ENCODE assay signal across 9 cellular contexts in genomic region chr4:113636877-113637276, GRCh38.
A peak's percentile ranks its signal among the peaks of the same experiment; 100 is the strongest.
DNase-seq lines count a peak whose midpoint lies in the region; ATAC-seq and TF ChIP-seq lines count a peak whose summit lies in the region.
"Had no signal": no experiment of that assay in that cellular context is flagged by ENCODE, and none has a peak within 500 bp of the region (broad histone marks: within the 10 kb centered on the region; RNA-seq: fewer than 3 reads in every experiment).

No MANE protein-coding gene starts in this region.

- peak overlapping the region; percentile 39 for H3K4me3 Mint-ChIP-seq in CD4-positive, alpha-beta T cell
- H3K4me3 Mint-ChIP-seq in HFFc6 (peak overlapping the region; percentile 29; the same call in 1 of the 2 replicates), chondrocyte (ENCODE audit: unreplicated experiment) (no peak overlapping the region)
- H3K4me3 Mint-ChIP-seq: dendritic cell treated with granulocyte-macrophage colony-stimulating factor and Interleukin-4, amounts not matched to agents 40 ng/mL and 50 ng/mL, for 4 days had no signal

- POLR2A ChIA-PET in CD4-positive, alpha-beta T cell (lab: Charles Lee) = interaction anchor here (0.5 to 1.9 kb wide), 9 partner anchors 10 to 263 kb away, joined by 3 to 7 read pairs (median 4); no protein-coding TSS in a partner anchor

- no peaks in the 10 kb centered on the region for H3K9me3 Mint-ChIP-seq in CD4-positive, alpha-beta T cell
- H3K9me3 Mint-ChIP-seq in HFFc6 (no peaks in the 10 kb centered on the region), chondrocyte (ENCODE audit: low read depth) (peaks cover 2% of the 10 kb centered on the region)
- H3K9me3 Mint-ChIP-seq: dendritic cell treated with granulocyte-macrophage colony-stimulating factor and Interleukin-4, amounts not matched to agents 40 ng/mL and 50 ng/mL, for 4 days had no signal

- ATAC-seq in CD4-positive, alpha-beta T cell (ENCODE audit: poor library complexity) = peak; percentile 79
- peak; percentile 49; the same call in 2 of the 3 replicates for ATAC-seq in RWPE2 (ENCODE audit: low read depth)

- peaks cover 53% of the 10 kb centered on the region for H3K4me1 Mint-ChIP-seq in CD4-positive, alpha-beta T cell (ENCODE audit: low read depth)
- H3K4me1 Mint-ChIP-seq in HFFc6 (ENCODE audit: low read depth) = peaks cover 68% of the 10 kb centered on the region
- H3K4me1 Mint-ChIP-seq in chondrocyte (ENCODE audit: low read depth) = peaks cover 65% of the 10 kb centered on the region

- no peaks in the 10 kb centered on the region for H3K27me3 ChIP-seq in CD4-positive, alpha-beta T cell (ENCODE audit: control insufficient read depth, insufficient read depth, low read length)
- H3K27me3 ChIP-seq in RWPE2 (ENCODE audit: insufficient read depth, poor library complexity, severe bottlenecking) (no peaks in the 10 kb centered on the region), thymus (ENCODE audit: control insufficient read depth, insufficient read depth) (no peaks in the 10 kb centered on the region)

- peak in 5 of 10 experiments; percentile 2 to 9 (median 4) for DNase-seq in CD4-positive, alpha-beta T cell
- DNase-seq in HFFc6 (peak; percentile 19), RWPE2 (ENCODE audit: low spot score) (no peak), chondrocyte (ENCODE audit: low spot score) (no peak), NK-92 (lab: John Stamatoyannopoulos, UW; ENCODE audit: unreplicated experiment) (no peak), retina (no peak), NCI-H2029 (lab: John Stamatoyannopoulos, UW) (no peak)

- H3K27ac ChIP-seq in CD4-positive, alpha-beta T cell (ENCODE audit: low read depth, low read length) = no peak overlapping the region
- H3K27ac ChIP-seq in RWPE2 (ENCODE audit: poor library complexity, severe bottlenecking) (no peak overlapping the region), thymus (ENCODE audit: low read depth) (peak overlapping the region; percentile 67)

- no peak overlapping the region for H3K4me3 ChIP-seq in RWPE2 (ENCODE audit: severe bottlenecking)
- H3K4me3 ChIP-seq in thymus (ENCODE audit: low read length) = no peak overlapping the region

- no peaks in the 10 kb centered on the region for H3K27me3 Mint-ChIP-seq in CD4-positive, alpha-beta T cell
- H3K27me3 Mint-ChIP-seq in HFFc6 (ENCODE audit: insufficient read depth) (peaks cover 2% of the 10 kb centered on the region; the same call in 1 of the 2 replicates), chondrocyte (ENCODE audit: low read depth) (no peaks in the 10 kb centered on the region)
- H3K27me3 Mint-ChIP-seq: dendritic cell treated with granulocyte-macrophage colony-stimulating factor and Interleukin-4, amounts not matched to agents 40 ng/mL and 50 ng/mL, for 4 days had no signal

- no peak for TF ChIP-seq CTCF in CD4-positive, alpha-beta T cell (IDR thresholded peaks at IDR 0.05)
- TF ChIP-seq CTCF in HFFc6 (IDR thresholded peaks at IDR 0.05) (no peak), RWPE2 (IDR thresholded peaks at IDR 0.05; ENCODE audit: poor library complexity, severe bottlenecking) (no peak), chondrocyte (IDR thresholded peaks at IDR 0.05) (no peak)

- intact Hi-C loops in CD4-positive, alpha-beta T cell (cut with DNase I, micrococcal nuclease) = loop anchor here (2.0 to 10.0 kb wide), 5 partner anchors 45 to 268 kb away; partner anchors contain the start of gene CAMK2D (in 1 of the 2)

- H3K36me3 Mint-ChIP-seq in CD4-positive, alpha-beta T cell (ENCODE audit: low read depth) = no peaks in the 10 kb centered on the region
- H3K36me3 Mint-ChIP-seq in HFFc6 (ENCODE audit: low read depth) = peaks cover 5% of the 10 kb centered on the region; the same call in 1 of the 2 replicates
- no peaks in the 10 kb centered on the region for H3K36me3 Mint-ChIP-seq in chondrocyte (ENCODE audit: low read depth)

- CTCF ChIA-PET in CD4-positive, alpha-beta T cell (lab: Charles Lee) = interaction anchor here (1.0 to 2.4 kb wide), 4 partner anchors 9 to 89 kb away, joined by 3 to 15 read pairs (median 4); no protein-coding TSS in a partner anchor

- H3K4me1 ChIP-seq in RWPE2 (ENCODE audit: insufficient read depth, poor library complexity, severe bottlenecking) (no peaks in the 10 kb centered on the region), thymus (ENCODE audit: control insufficient read depth, insufficient read depth, low read length) (peaks cover 11% of the 10 kb centered on the region)

- H3K9me3 ChIP-seq in CD4-positive, alpha-beta T cell (ENCODE audit: control insufficient read depth, low read length) = no peaks in the 10 kb centered on the region
- H3K9me3 ChIP-seq in RWPE2 (ENCODE audit: severe bottlenecking) (no peaks in the 10 kb centered on the region), thymus (ENCODE audit: control insufficient read depth) (no peaks in the 10 kb centered on the region)

- peak overlapping the region; percentile 80 for H3K27ac Mint-ChIP-seq in CD4-positive, alpha-beta T cell
- H3K27ac Mint-ChIP-seq in HFFc6 = no peak overlapping the region
- peak overlapping the region; percentile 80 for H3K27ac Mint-ChIP-seq in chondrocyte (ENCODE audit: unreplicated experiment)
- H3K27ac Mint-ChIP-seq: dendritic cell treated with granulocyte-macrophage colony-stimulating factor and Interleukin-4, amounts not matched to agents 40 ng/mL and 50 ng/mL, for 4 days had no signal

- no peaks in the 10 kb centered on the region for H3K36me3 ChIP-seq in RWPE2 (ENCODE audit: low read depth)
- H3K36me3 ChIP-seq in thymus (ENCODE audit: control insufficient read depth, insufficient read depth) = no peaks in the 10 kb centered on the region
